ENCODE assay signal across 8 cellular contexts in the genomic region with DNA sequence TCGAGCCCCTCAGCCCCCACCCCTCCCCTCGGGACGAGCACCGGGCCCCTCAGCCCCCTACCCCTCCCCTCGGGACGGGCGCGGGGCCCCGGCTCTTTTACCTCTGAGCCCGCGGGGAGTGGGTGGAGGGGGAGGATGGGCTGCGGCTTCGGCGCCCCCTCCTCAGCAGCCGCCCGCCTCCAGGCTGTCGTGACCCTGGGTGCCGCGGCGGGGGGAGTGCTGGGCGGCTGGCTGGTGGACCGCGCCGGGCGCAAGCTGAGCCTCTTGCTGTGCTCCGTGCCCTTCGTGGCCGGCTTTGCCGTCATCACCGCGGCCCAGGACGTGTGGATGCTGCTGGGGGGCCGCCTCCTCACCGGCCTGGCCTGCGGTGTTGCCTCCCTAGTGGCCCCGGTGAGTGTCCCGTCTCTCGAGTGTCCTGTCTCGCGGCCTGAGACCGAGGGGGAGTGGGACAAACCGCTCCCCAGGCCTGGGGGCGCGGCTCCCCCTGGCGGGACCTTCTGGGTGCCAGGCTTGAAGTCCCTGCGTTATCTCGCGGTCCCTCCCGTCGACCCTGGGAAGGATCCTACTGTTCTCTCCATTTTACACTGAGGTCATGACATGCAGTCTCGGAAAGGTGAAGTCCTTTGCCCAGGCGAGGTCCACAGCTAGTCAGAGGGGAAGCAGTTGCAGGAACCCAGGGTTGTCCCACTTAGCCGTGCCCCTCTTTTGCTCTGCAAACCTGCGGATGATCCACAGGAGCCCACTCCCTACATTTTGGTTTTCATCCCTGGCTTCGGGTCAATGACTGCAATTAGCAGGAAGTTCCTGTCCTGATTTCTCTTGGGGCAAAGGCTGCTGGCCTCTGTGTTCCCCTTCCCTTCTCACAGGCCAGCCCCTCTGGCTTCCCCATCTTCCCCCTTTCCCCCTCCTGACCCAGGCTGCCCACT. TPM values are rescaled to one million over a fixed set of nuclear protein-coding genes. Genes with fewer than 3 reads are reported as not detected.
A peak's percentile ranks its signal among the peaks of the same experiment; 100 is the strongest.
DNase-seq lines count a peak whose midpoint lies in the region; ATAC-seq, FAIRE-seq and TF ChIP-seq lines count a peak whose summit lies in the region.

No MANE protein-coding gene starts in this region.

- no peaks in the 10 kb centered on the region for H3K27me3 ChIP-seq in mammary epithelial cell (ENCODE audit: insufficient read depth, low read length)

- no peaks in the 10 kb centered on the region for H3K9me3 ChIP-seq in mammary epithelial cell (replicated peaks; ENCODE audit: insufficient read depth, low read length)

- no peak overlapping the region for H3K9ac ChIP-seq in mammary epithelial cell (ENCODE audit: insufficient read depth, low read length)

- in situ Hi-C loops in mammary epithelial cell (cut with MboI; ENCODE audit: low sequenced_read_pairs in 2 of 2) = loop anchor here in 1 of 2 donors (10.0 kb wide), 1 partner anchor 183 kb away; no protein-coding TSS in a partner anchor

- H3K4me2 ChIP-seq in mammary epithelial cell (ENCODE audit: insufficient read depth, low read depth, low read length) = peak overlapping the region; percentile 98

- intact Hi-C loops in mammary epithelial cell (cut with micrococcal nuclease) = loop anchor here (1.0 to 2.0 kb wide), 4 partner anchors 19 to 184 kb away; a partner anchor contains a TSS

- WGBS in mammary epithelial cell (ENCODE audit: low coverage, missing lambda C conversion rate) = 24% methylated on average over 16 of the region's 55 CpGs

- TF ChIP-seq CTCF in 22Rv1 (IDR thresholded peaks at IDR 0.05) (no peak), mammary epithelial cell (conservative IDR thresholded peaks at IDR 0.05 in 1 of 2, IDR thresholded peaks at IDR 0.05 in 1 of 2; ENCODE audit: extremely low read depth in 1 of 2, insufficient read depth in 1 of 2, low read depth in 1 of 2, low read length in 2 of 2) (peak in 1 of 2 donors; percentile 53)

- H4K20me1 ChIP-seq in mammary epithelial cell (ENCODE audit: insufficient read depth, low read length) = no peaks in the 10 kb centered on the region

- TF ChIP-seq POLR2A in GM12891 (IDR thresholded peaks at IDR 0.05; ENCODE audit: low read depth, low read length) = no peak

- H3K36me3 ChIP-seq in mammary epithelial cell (ENCODE audit: insufficient read depth, low read length) = no peaks in the 10 kb centered on the region

- peak overlapping the region; percentile 52 to 79 (median 72) for H3K4me3 ChIP-seq in mammary epithelial cell (replicated peaks in 1 of 3; ENCODE audit: insufficient read depth in 1 of 3, low read depth in 2 of 3, low read length in 3 of 3)

- no peaks in the 10 kb centered on the region for H3K79me2 ChIP-seq in mammary epithelial cell (ENCODE audit: insufficient read depth, low read length)

- CTCF ChIA-PET in mammary epithelial cell (lab: Charles Lee; ENCODE audit: low non-redundant PET) = interaction anchor here (0.8 to 1.1 kb wide), 2 partner anchors 10 to 183 kb away, joined by 8 to 17 read pairs; no protein-coding TSS in a partner anchor

- H2AFZ ChIP-seq in mammary epithelial cell (ENCODE audit: low read depth, low read length) = peak overlapping the region; percentile 91

- H3K27ac ChIP-seq in 22Rv1 (peak overlapping the region; percentile 68), mammary epithelial cell (ENCODE audit: insufficient read depth, low read depth, low read length) (no peak overlapping the region)

- ATAC-seq in GM19467 (IDR thresholded peaks at IDR 0.05; ENCODE audit: unreplicated experiment) = no peak

- BruUV-seq in mammary epithelial cell (replicated peaks; lab: Mats Ljungman, UMichigan) = no TSS peak

- peaks cover 12% of the 10 kb centered on the region for H3K4me1 ChIP-seq in mammary epithelial cell (ENCODE audit: insufficient read depth, low read length)

- dilution Hi-C loops in mammary epithelial cell (cut with HindIII; ENCODE audit: low sequenced_read_pairs) = loop anchor here (10.0 kb wide), 1 partner anchor 83 kb away; no protein-coding TSS in a partner anchor

- peak; percentile 79 for FAIRE-seq in GM12891 (lab: Jason Lieb, UNC)

- DNase-seq in GM12891 (ENCODE audit: insufficient read length, low spot score) (peak; percentile 29), SHP77 treated with DMSO at 0.1 percent for 48 hours (lab: John Stamatoyannopoulos, UW) (peak; percentile 17), mammary epithelial cell (peak; percentile 11), kidney glomerular epithelial cell (lab: John Stamatoyannopoulos, UW) (peak; percentile 3), NCI-H2029 treated with DMSO at 0.1 percent for 48 hours (lab: John Stamatoyannopoulos, UW) (no peak)
- DNase-seq in stimulated activated CD8-positive, alpha-beta memory T cell treated with anti-CD3 and anti-CD28 coated beads, Interleukin-4, amount 100 ng/mL, for 48 hours = peak; percentile 57

TF ChIP-seq in GM12891, 5 proteins besides CTCF, POLR2A, EP300 and RAD21:
- TF ChIP-seq POLR2AphosphoS5 (IDR thresholded peaks at IDR 0.05; ENCODE audit: low read depth, low read length) (no peak), SPI1 (IDR thresholded peaks at IDR 0.05; ENCODE audit: low read depth, low read length) (no peak), PAX5 (IDR thresholded peaks at IDR 0.05; ENCODE audit: insufficient read depth, low read length, severe bottlenecking) (no peak), POU2F2 (IDR thresholded peaks at IDR 0.05; ENCODE audit: low read depth, low read length) (no peak), TAF1 (IDR thresholded peaks at IDR 0.05; ENCODE audit: low read depth, low read length) (no peak)

RNA-seq across cellular contexts. Expression of a gene that starts 1.0 kb away (rescaled TPM):
- polyA plus RNA-seq in GM12891 (2012; ENCODE audit: low read depth, missing spikeins) = 2.9 TPM
- 10 to 100 TPM in 1 of 2 donors, 1 to 10 TPM in 1; 8.0 to 17.1 TPM for total RNA-seq in mammary epithelial cell
- polyA plus RNA-seq in mammary epithelial cell = 9.6 TPM
- polyA minus RNA-seq in mammary epithelial cell = 0.52 TPM

RNA-seq across cellular contexts. Expression of a gene that starts 26.2 kb away (rescaled TPM):
- 4.2 TPM for polyA plus RNA-seq in GM12891 (2012; ENCODE audit: low read depth, missing spikeins)
- total RNA-seq in mammary epithelial cell = 10 to 100 TPM; 10.5 to 16.8 TPM
- polyA plus RNA-seq in mammary epithelial cell = 6.3 TPM
- 15.7 TPM for polyA minus RNA-seq in mammary epithelial cell

RNA-seq across cellular contexts. Expression of a gene that starts 53.2 kb away (rescaled TPM):
- 4,932 TPM for polyA plus RNA-seq in GM12891 (2012; ENCODE audit: low read depth, missing spikeins)
- 1,000 to 10,000 TPM; 1,316 to 1,441 TPM for total RNA-seq in mammary epithelial cell
- 2,249 TPM for polyA plus RNA-seq in mammary epithelial cell
- 561 TPM for polyA minus RNA-seq in mammary epithelial cell

RNA-seq across cellular contexts. Expression of a gene that starts 53.3 kb away (rescaled TPM):
- 13.1 TPM for polyA plus RNA-seq in GM12891 (2012; ENCODE audit: low read depth, missing spikeins)
- total RNA-seq in mammary epithelial cell = 10 to 100 TPM; 15.5 to 20.6 TPM
- polyA plus RNA-seq in mammary epithelial cell = 9.1 TPM
- 17.2 TPM for polyA minus RNA-seq in mammary epithelial cell
